Comparison of ENCODE assay signal across 8 cellular contexts in genomic region chr20:37903317-37904007, GRCh38. TPM values are rescaled to one million over a fixed set of nuclear protein-coding genes. Genes with fewer than 3 reads are reported as not detected.
A peak's percentile ranks its signal among the peaks of the same experiment; 100 is the strongest.
DNase-seq lines count a peak whose midpoint lies in the region; ATAC-seq and TF ChIP-seq lines count a peak whose summit lies in the region.

No MANE protein-coding gene starts in this region.

- H3K27me3 Mint-ChIP-seq in naive thymus-derived CD8-positive, alpha-beta T cell = peaks cover 36 to 85% (median 59%) of the 10 kb centered on the region in 5 donors

- H3K36me3 ChIP-seq in HAP-1 (replicated peaks) = no peaks in the 10 kb centered on the region

- DNase-seq in AG20443 (ENCODE audit: low spot score) (peak; percentile 33), HAP-1 (ENCODE audit: low spot score in 2 of 2) (peak in 1 of 2 experiments; percentile 29), cardiac fibroblast (ENCODE audit: low read depth in 2 of 2) (no peak), AG08395 (ENCODE audit: low spot score) (no peak), HT-29 (ENCODE audit: low spot score) (no peak), HuH-7 (ENCODE audit: low spot score) (no peak)
- DNase-seq in naive thymus-derived CD8-positive, alpha-beta T cell = no peak

- ATAC-seq in naive thymus-derived CD8-positive, alpha-beta T cell = no peak
- ATAC-seq in HG03342 (IDR thresholded peaks at IDR 0.05; ENCODE audit: unreplicated experiment) = no peak

- peaks cover 16% of the 10 kb centered on the region for H3K27me3 ChIP-seq in HAP-1 (ENCODE audit: low read depth)

- peaks cover 0 to 4% (median 0%) of the 10 kb centered on the region in 9 donors for H3K9me3 Mint-ChIP-seq in naive thymus-derived CD8-positive, alpha-beta T cell

- POLR2A ChIA-PET in naive thymus-derived CD8-positive, alpha-beta T cell (lab: Charles Lee) = no interaction called here

- in situ Hi-C loops in HAP-1 (cut with MboI; ENCODE audit: low sequenced_read_pairs) = no loop called here

- no peak for TF ChIP-seq CTCF in cardiac fibroblast (IDR thresholded peaks at IDR 0.05; ENCODE audit: low read depth, low read length)

- peaks cover 0 to 8% (median 8%) of the 10 kb centered on the region in 3 donors for H3K36me3 Mint-ChIP-seq in naive thymus-derived CD8-positive, alpha-beta T cell

- peak overlapping the region in 2 of 10 donors; percentile 52 to 89 for H3K27ac Mint-ChIP-seq in naive thymus-derived CD8-positive, alpha-beta T cell

- peak overlapping the region; percentile 40 to 86 (median 80) for H3K4me3 Mint-ChIP-seq in naive thymus-derived CD8-positive, alpha-beta T cell

- H3K9me3 ChIP-seq in HAP-1 = peaks cover 3% of the 10 kb centered on the region; the same call in 1 of the 2 replicates

- H3K4me1 Mint-ChIP-seq in naive thymus-derived CD8-positive, alpha-beta T cell = peaks cover 11 to 22% (median 13%) of the 10 kb centered on the region in 4 donors

- peak overlapping the region; percentile 22; the same call in 1 of the 2 replicates for H3K4me3 ChIP-seq in HAP-1
- H3K4me3 ChIP-seq in cardiac fibroblast (replicated peaks in 1 of 2; ENCODE audit: low read depth in 2 of 2, low read length in 2 of 2) = peak overlapping the region; percentile 28 to 52

- H3K4me1 ChIP-seq in HAP-1 = peaks cover 11% of the 10 kb centered on the region

RNA-seq across cellular contexts. Expression of gene VSTM2L, which starts 0.5 kb away (rescaled TPM):
- not detected for total RNA-seq in naive thymus-derived CD8-positive, alpha-beta T cell
- not detected for polyA plus RNA-seq in naive thymus-derived CD8-positive, alpha-beta T cell
- total RNA-seq in HT-29 (2014; rRNA removed; shearing (Covaris generic)) = not detected in 2 replicates
